ENCODE assay signal across 8 cellular contexts in the genomic region with DNA sequence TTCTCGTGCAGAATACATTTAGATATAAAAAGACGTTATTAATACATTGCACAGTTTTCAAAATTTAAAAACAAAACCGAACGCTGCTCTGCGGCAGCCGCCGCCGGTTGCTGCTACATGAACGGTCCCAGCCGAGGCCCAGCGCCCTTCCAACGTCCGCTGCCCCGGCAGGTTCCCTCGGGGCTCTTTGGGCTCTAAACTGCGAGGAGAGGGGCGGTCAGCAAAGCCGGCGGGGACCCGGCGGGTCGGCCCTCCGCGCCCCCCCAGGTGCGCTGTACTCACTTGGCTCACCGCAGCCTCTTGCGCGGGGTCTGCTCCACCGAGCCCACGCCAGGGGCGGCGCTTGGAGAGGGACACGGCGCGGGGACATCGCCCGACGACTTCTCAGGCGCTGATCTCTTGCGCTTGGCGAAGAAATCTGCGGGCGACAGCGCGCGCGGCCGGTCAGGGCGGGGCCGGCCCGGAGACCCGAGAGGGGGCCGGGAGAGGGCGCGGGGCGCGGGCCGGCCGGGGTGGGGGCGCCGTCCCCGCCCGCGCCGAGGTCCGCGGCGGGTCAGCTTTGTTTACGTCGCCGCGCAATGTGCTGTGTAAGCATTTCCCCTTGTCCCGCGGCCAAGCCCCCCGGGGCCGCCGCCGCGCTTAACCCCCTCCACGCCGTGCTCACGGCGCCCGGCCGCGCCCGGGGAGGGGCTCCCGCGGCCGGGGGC. TPM values are rescaled to one million over a fixed set of nuclear protein-coding genes. Genes with fewer than 3 reads are reported as not detected.
DNase-seq lines count a peak whose midpoint lies in the region; ATAC-seq, FAIRE-seq and TF ChIP-seq lines count a peak whose summit lies in the region.

No MANE protein-coding gene starts in this region.

- DNase-seq in astrocyte of the spinal cord (ENCODE audit: low read depth, low spot score) (peak; percentile 23), iPS-NIHi7 (ENCODE audit: extremely low spot score) (peak; percentile 42), SW480 (ENCODE audit: low spot score) (no peak), GM12892 (ENCODE audit: insufficient read length) (no peak), NOMO-1 treated with DMSO at 0.1 percent for 48 hours (lab: John Stamatoyannopoulos, UW; ENCODE audit: unreplicated experiment) (no peak), NCI-H1436 treated with DMSO at 0.1 percent for 48 hours (lab: John Stamatoyannopoulos, UW) (no peak)
- no peak for DNase-seq in stimulated activated effector memory CD8-positive, alpha-beta T cell treated with anti-CD3 and anti-CD28 coated beads, Interleukin-12 subunit alpha, Interleukin-12 subunit beta, amount 100 ng/mL, for 72 hours (ENCODE audit: low spot score in 2 of 2)

- FAIRE-seq in GM12892 (lab: Jason Lieb, UNC), result no peak

- in situ Hi-C loops in astrocyte of the spinal cord (cut with HindIII; ENCODE audit: low sequenced_read_pairs), result no loop called here

- H3K27ac ChIP-seq in HUES6 (ENCODE audit: low read depth, low read length), result no peak overlapping the region

- peak overlapping the region; percentile 64 for H3K4me3 ChIP-seq in HUES6 (ENCODE audit: low read depth, low read length)
- peak overlapping the region; percentile 53 for H3K4me3 ChIP-seq in astrocyte of the spinal cord (ENCODE audit: low read depth, low read length)

- peaks cover 14% of the 10 kb centered on the region for H3K36me3 Mint-ChIP-seq in stimulated activated effector memory CD8-positive, alpha-beta T cell treated with anti-CD3 and anti-CD28 coated beads, Interleukin-12 subunit alpha, Interleukin-12 subunit beta, amount 100 ng/mL, for 72 hours

- no peaks in the 10 kb centered on the region for H3K9me3 Mint-ChIP-seq in stimulated activated effector memory CD8-positive, alpha-beta T cell treated with anti-CD3 and anti-CD28 coated beads, Interleukin-12 subunit alpha, Interleukin-12 subunit beta, amount 100 ng/mL, for 72 hours

- no peak overlapping the region for H3K9ac ChIP-seq in HUES6 (ENCODE audit: low read length)

- peak overlapping the region; percentile 54 for H3K4me3 Mint-ChIP-seq in stimulated activated effector memory CD8-positive, alpha-beta T cell treated with anti-CD3 and anti-CD28 coated beads, Interleukin-12 subunit alpha, Interleukin-12 subunit beta, amount 100 ng/mL, for 72 hours

- TF ChIP-seq POLR2A in GM12892 (IDR thresholded peaks at IDR 0.05; ENCODE audit: low read depth, low read length), result no peak

- peaks cover 26% of the 10 kb centered on the region for H3K4me1 ChIP-seq in HUES6 (ENCODE audit: control insufficient read depth, insufficient read depth, low read length)

- H3K9me3 ChIP-seq in HUES6 (ENCODE audit: control insufficient read depth, insufficient read depth, low read depth, low read length), result peaks cover 3% of the 10 kb centered on the region

- TF ChIP-seq CTCF in astrocyte of the spinal cord (IDR thresholded peaks at IDR 0.05; ENCODE audit: low read depth, low read length), result no peak

- peaks cover 79% of the 10 kb centered on the region for H3K27me3 ChIP-seq in HUES6 (ENCODE audit: control insufficient read depth, insufficient read depth, low read length)

- H3K36me3 ChIP-seq in HUES6 (ENCODE audit: control insufficient read depth, insufficient read depth, low read length), result no peaks in the 10 kb centered on the region

- no peak overlapping the region for H3K27ac Mint-ChIP-seq in stimulated activated effector memory CD8-positive, alpha-beta T cell treated with anti-CD3 and anti-CD28 coated beads, Interleukin-12 subunit alpha, Interleukin-12 subunit beta, amount 100 ng/mL, for 72 hours

- peaks cover 26% of the 10 kb centered on the region for H3K4me1 Mint-ChIP-seq in stimulated activated effector memory CD8-positive, alpha-beta T cell treated with anti-CD3 and anti-CD28 coated beads, Interleukin-12 subunit alpha, Interleukin-12 subunit beta, amount 100 ng/mL, for 72 hours

- no peak for ATAC-seq in stimulated activated effector memory CD8-positive, alpha-beta T cell treated with anti-CD3 and anti-CD28 coated beads, Interleukin-12 subunit alpha, Interleukin-12 subunit beta, amount 100 ng/mL, for 72 hours

RNA-seq across cellular contexts. Expression of gene CDKN1C, which starts 1.7 kb away (rescaled TPM):
- polyA plus RNA-seq in GM12892 (2012; ENCODE audit: missing spikeins), result not detected

RNA-seq across cellular contexts. Expression of gene PHLDA2, which starts 45.4 kb away (rescaled TPM):
- not detected for polyA plus RNA-seq in GM12892 (2012; ENCODE audit: missing spikeins)

Comparison
In these comparisons a context has a peak if more than half of its experiments do, and no peak if none do; other contexts are left out.
1. DNase-seq: peak in astrocyte of the spinal cord (single experiment) and iPS-NIHi7 (single experiment); none in stimulated activated effector memory CD8-positive, alpha-beta T cell treated with anti-CD3 and anti-CD28 coated beads, Interleukin-12 subunit alpha, Interleukin-12 subunit beta, amount 100 ng/mL, for 72 hours (0 of 2), SW480 (single experiment), GM12892 (single experiment), NOMO-1 treated with DMSO at 0.1 percent for 48 hours (single experiment) and NCI-H1436 treated with DMSO at 0.1 percent for 48 hours (single experiment).